ENCODE assay signal across 30 cellular contexts in genomic region chr14:104253901-104254353, GRCh38.
"Had no signal": no experiment of that assay in that cellular context is flagged by ENCODE, and none has a peak within 500 bp of the region (broad histone marks: within the 10 kb centered on the region; RNA-seq: fewer than 3 reads in every experiment).

No MANE protein-coding gene starts in this region.

- H3K27me3 ChIP-seq: ascending aorta, cardiac muscle cell, neural progenitor cell, thyroid gland, upper lobe of right lung had no signal

- H3K9me3 ChIP-seq: ascending aorta, gastrocnemius medialis, lower lobe of right lung, stomach, thyroid gland, upper lobe of right lung had no signal

- H3K27ac ChIP-seq: ascending aorta, cardiac muscle cell, gastrocnemius medialis, lower lobe of right lung, neural progenitor cell, stomach, thyroid gland, upper lobe of right lung had no signal

- H3K4me2 ChIP-seq: neural progenitor cell had no signal

- H3K4me1 Mint-ChIP-seq: activated CD4-positive, alpha-beta T cell treated with anti-CD3 and anti-CD28 coated beads for 36 hours; activated naive CD4-positive, alpha-beta T cell treated with anti-CD3 and anti-CD28 coated beads, Interleukin-2, amount 10 ng/mL, durations not matched to agents 7 days and 5 days; activated naive CD8-positive, alpha-beta T cell treated with anti-CD3 and anti-CD28 coated beads, Interleukin-2, amount 10 ng/mL, durations not matched to agents 7 days and 5 days; immature natural killer cell; natural killer cell; neural progenitor cell; stimulated activated naive B cell treated with anti-CD40 and anti-IgM and Interleukin-4, amounts not matched to agents 10 μg/mL and 1 μg/mL and 100 μg/mL, for 72 hours had no signal

- H3K4me1 ChIP-seq: ascending aorta, gastrocnemius medialis, lower lobe of right lung, neural progenitor cell, stomach, thyroid gland, upper lobe of right lung had no signal

- H3K27ac Mint-ChIP-seq: activated CD4-positive, alpha-beta T cell treated with anti-CD3 and anti-CD28 coated beads for 36 hours; activated naive CD4-positive, alpha-beta T cell treated with anti-CD3 and anti-CD28 coated beads, Interleukin-2, amount 10 ng/mL, durations not matched to agents 7 days and 5 days; activated naive CD8-positive, alpha-beta T cell treated with anti-CD3 and anti-CD28 coated beads, Interleukin-2, amount 10 ng/mL, durations not matched to agents 7 days and 5 days; activated T-cell treated with anti-CD3 and anti-CD28 coated beads, Interleukin-2, amount 50 U/mL, for 72 hours; effector memory CD8-positive, alpha-beta T cell; immature natural killer cell; natural killer cell; stimulated activated naive B cell treated with anti-CD40 and anti-IgM and Interleukin-4, amounts not matched to agents 10 μg/mL and 1 μg/mL and 100 μg/mL, for 72 hours; T-helper 2 cell treated with Interferon-gamma antibody and Interleukin-4, amounts not matched to agents 5 μg/mL and 100 μg/mL, for 36 hours had no signal

- H3K36me3 Mint-ChIP-seq: activated naive CD4-positive, alpha-beta T cell treated with anti-CD3 and anti-CD28 coated beads, Interleukin-2, amount 10 ng/mL, durations not matched to agents 7 days and 5 days; activated naive CD8-positive, alpha-beta T cell treated with anti-CD3 and anti-CD28 coated beads, Interleukin-2, amount 10 ng/mL, durations not matched to agents 7 days and 5 days; brain; immature natural killer cell; natural killer cell; neural progenitor cell had no signal

- H3K9ac ChIP-seq: neural progenitor cell had no signal

- H3K9me3 Mint-ChIP-seq: activated naive CD8-positive, alpha-beta T cell treated with anti-CD3 and anti-CD28 coated beads, Interleukin-2, amount 10 ng/mL, durations not matched to agents 7 days and 5 days; effector memory CD8-positive, alpha-beta T cell; immature natural killer cell; natural killer cell; neural progenitor cell had no signal

- H3K4me3 Mint-ChIP-seq: activated CD4-positive, alpha-beta T cell treated with anti-CD3 and anti-CD28 coated beads for 36 hours; activated naive CD4-positive, alpha-beta T cell treated with anti-CD3 and anti-CD28 coated beads, Interleukin-2, amount 10 ng/mL, durations not matched to agents 7 days and 5 days; activated naive CD8-positive, alpha-beta T cell treated with anti-CD3 and anti-CD28 coated beads, Interleukin-2, amount 10 ng/mL, durations not matched to agents 7 days and 5 days; activated T-cell treated with anti-CD3 and anti-CD28 coated beads, Interleukin-2, amount 50 U/mL, for 72 hours; brain; effector memory CD8-positive, alpha-beta T cell; immature natural killer cell; natural killer cell; neural progenitor cell; stimulated activated naive B cell treated with anti-CD40 and anti-IgM and Interleukin-4, amounts not matched to agents 10 μg/mL and 1 μg/mL and 100 μg/mL, for 72 hours; T-helper 2 cell treated with Interferon-gamma antibody and Interleukin-4, amounts not matched to agents 5 μg/mL and 100 μg/mL, for 36 hours had no signal

- H2AFZ ChIP-seq: neural progenitor cell had no signal

- ATAC-seq: activated CD4-positive, alpha-beta T cell treated with anti-CD3 and anti-CD28 coated beads for 36 hours; activated T-cell treated with anti-CD3 and anti-CD28 coated beads, Interleukin-2, amount 50 U/mL, for 72 hours; effector memory CD8-positive, alpha-beta T cell; gastrocnemius medialis; left lobe of liver; natural killer cell; stimulated activated naive B cell treated with anti-CD40 and anti-IgM and Interleukin-4, amounts not matched to agents 10 μg/mL and 1 μg/mL and 100 μg/mL, for 72 hours; upper lobe of right lung had no signal

- DNase-seq: activated CD4-positive, alpha-beta T cell treated with anti-CD3 and anti-CD28 coated beads for 36 hours; activated CD4-positive, CD25-positive, alpha-beta regulatory T cell; activated gamma-delta T cell; activated naive CD4-positive, alpha-beta T cell treated with anti-CD3 and anti-CD28 coated beads, Interleukin-2, amount 10 ng/mL, durations not matched to agents 7 days and 5 days; activated naive CD8-positive, alpha-beta T cell treated with anti-CD3 and anti-CD28 coated beads, Interleukin-2, amount 10 ng/mL, durations not matched to agents 7 days and 5 days; activated T-cell treated with anti-CD3 and anti-CD28 coated beads, Interleukin-2, amount 50 U/mL, for 72 hours; cortex of kidney; effector memory CD8-positive, alpha-beta T cell; erythroblast; gastrocnemius medialis; hypothalamus; immature natural killer cell; kidney glomerular epithelial cell; mesenchymal stem cell; natural killer cell; occipital lobe; posterior cingulate gyrus; stimulated activated CD4-positive, alpha-beta T cell treated with anti-CD3 and anti-CD28 coated beads, Interleukin-15, amount 100 ng/mL, for 24 hours; stimulated activated naive B cell treated with anti-CD40 and anti-IgM and Interleukin-4, amounts not matched to agents 10 μg/mL and 1 μg/mL and 100 μg/mL, for 72 hours; stomach; T-helper 1 cell; thyroid gland; upper lobe of right lung had no signal
